In genomic region chr1:16441312-16441641, GRCh38 we compare ENCODE assay signal across 8 cellular contexts. TPM values are rescaled to one million over a fixed set of nuclear protein-coding genes. Genes with fewer than 3 reads are reported as not detected.
DNase-seq lines count a peak whose midpoint lies in the region; ATAC-seq, FAIRE-seq and TF ChIP-seq lines count a peak whose summit lies in the region.

No MANE protein-coding gene starts in this region.

- TF ChIP-seq CTCF in RWPE2 (IDR thresholded peaks at IDR 0.05; ENCODE audit: poor library complexity, severe bottlenecking) (no peak), esophagus muscularis mucosa (IDR thresholded peaks at IDR 0.05) (no peak), osteoblast (IDR thresholded peaks at IDR 0.05; ENCODE audit: extremely low read depth, low read depth, low read length) (no peak), D721Med (IDR thresholded peaks at IDR 0.05; ENCODE audit: insufficient read depth, missing control alignments) (no peak)

- H4K20me1 ChIP-seq in osteoblast (ENCODE audit: insufficient read depth, low read length), result peaks cover 19% of the 10 kb centered on the region

- peaks cover 43% of the 10 kb centered on the region for H3K36me3 ChIP-seq in RWPE2 (ENCODE audit: low read depth)
- H3K36me3 ChIP-seq in esophagus muscularis mucosa, result peaks cover 0 to 35% (median 29%) of the 10 kb centered on the region in 4 donors
- peaks cover 36% of the 10 kb centered on the region for H3K36me3 ChIP-seq in osteoblast (ENCODE audit: insufficient read depth, low read length)

- H3K27me3 ChIP-seq in RWPE2 (ENCODE audit: insufficient read depth, poor library complexity, severe bottlenecking), result no peaks in the 10 kb centered on the region
- no peaks in the 10 kb centered on the region for H3K27me3 ChIP-seq in esophagus muscularis mucosa
- no peaks in the 10 kb centered on the region for H3K27me3 ChIP-seq in osteoblast (ENCODE audit: insufficient read depth, low read length)

- 2% methylated on average over 9 of the region's 9 CpGs for WGBS in esophagus muscularis mucosa

- ATAC-seq in GM19438 (IDR thresholded peaks at IDR 0.05; ENCODE audit: low read depth, unreplicated experiment) (peak; percentile 15), RWPE2 (ENCODE audit: low read depth) (0 out of 3 replicates have a peak, but pooled peaks have one; percentile 9)

- H3K4me2 ChIP-seq in osteoblast (ENCODE audit: insufficient read depth, low read length), result peak overlapping the region; percentile 88

- TF ChIP-seq POLR2A in esophagus muscularis mucosa (IDR thresholded peaks at IDR 0.05; ENCODE audit: low read depth), result no peak

- H3K4me1 ChIP-seq in RWPE2 (ENCODE audit: insufficient read depth, poor library complexity, severe bottlenecking), result peaks cover 3% of the 10 kb centered on the region
- peaks cover 34 to 43% (median 39%) of the 10 kb centered on the region in 4 donors for H3K4me1 ChIP-seq in esophagus muscularis mucosa
- H3K4me1 ChIP-seq in osteoblast (ENCODE audit: insufficient read depth, low read length), result peaks cover 8% of the 10 kb centered on the region

- H3K27ac ChIP-seq in RWPE2 (ENCODE audit: poor library complexity, severe bottlenecking) (peak overlapping the region; percentile 55), esophagus muscularis mucosa (replicated peaks in 1 of 4) (peak overlapping the region; percentile 69 to 77 (median 76)), osteoblast (ENCODE audit: low read depth, low read length) (peak overlapping the region; percentile 83)

- DNase-seq in RWPE2 (ENCODE audit: low spot score) (no peak), esophagus muscularis mucosa (ENCODE audit: extremely low spot score) (no peak), osteoblast (ENCODE audit: insufficient read length, low spot score, missing footprints) (peak; percentile 76), anterior cingulate cortex (lab: John Stamatoyannopoulos, UW) (no peak), NCI-H187 (lab: John Stamatoyannopoulos, UW) (no peak), NCI-H446 (lab: John Stamatoyannopoulos, UW) (no peak), D721Med (ENCODE audit: insufficient read length, low spot score) (no peak)

- FAIRE-seq in D721Med (lab: Jason Lieb, UNC), result no peak

- no peaks in the 10 kb centered on the region for H3K9me3 ChIP-seq in RWPE2 (ENCODE audit: severe bottlenecking)
- no peaks in the 10 kb centered on the region for H3K9me3 ChIP-seq in esophagus muscularis mucosa
- no peaks in the 10 kb centered on the region for H3K9me3 ChIP-seq in osteoblast (ENCODE audit: low read depth, low read length)

- H3K4me3 ChIP-seq in RWPE2 (ENCODE audit: severe bottlenecking), result peak overlapping the region; percentile 79
- peak overlapping the region; percentile 70 to 85 (median 75) for H3K4me3 ChIP-seq in esophagus muscularis mucosa
- peak overlapping the region; percentile 100 for H3K4me3 ChIP-seq in osteoblast (ENCODE audit: insufficient read depth, low read length)

- H2AFZ ChIP-seq in osteoblast (ENCODE audit: low read length), result peak overlapping the region; percentile 98

- H3K79me2 ChIP-seq in osteoblast (ENCODE audit: insufficient read depth, low read length), result peaks cover 51% of the 10 kb centered on the region

- intact Hi-C loops in esophagus muscularis mucosa (cut with DNase I), result loop anchor here (2.0 kb wide), 1 partner anchor 58 kb away; no protein-coding TSS in a partner anchor

- no peak for TF ChIP-seq EP300 in esophagus muscularis mucosa (IDR thresholded peaks at IDR 0.05)

RNA-seq across cellular contexts. Expression of gene NECAP2, which starts 0.8 kb away (rescaled TPM):
- total RNA-seq in esophagus muscularis mucosa (10 to 100 TPM; 26.2 to 43.9 (median 37.5) TPM), osteoblast (76.0 and 76.3 TPM in 2 replicates)

RNA-seq across cellular contexts. Expression of gene SPATA21, which starts 4.1 kb away (rescaled TPM):
- total RNA-seq in esophagus muscularis mucosa (not detected), osteoblast (not detected in 2 replicates)
